ENCODE assay signal across 8 cellular contexts in genomic region chr9:35829084-35829763, GRCh38. TPM values are rescaled to one million over a fixed set of nuclear protein-coding genes. Genes with fewer than 3 reads are reported as not detected.
DNase-seq lines count a peak whose midpoint lies in the region; ATAC-seq, FAIRE-seq and TF ChIP-seq lines count a peak whose summit lies in the region.

Gene TMEM8B, plus strand, starts transcription at chr9:35829228. Its CDS starts 220 bp downstream, at chr9:35829448.

- no peaks in the 10 kb centered on the region for H3K79me2 ChIP-seq in astrocyte (ENCODE audit: insufficient read depth, low read length)

- H3K9me3 Mint-ChIP-seq in astrocyte (ENCODE audit: unreplicated experiment), result no peaks in the 10 kb centered on the region

- intact Hi-C loops in aorta (cut with DNase I), result loop anchor here in 1 of 2 donors (5.0 kb wide), 2 partner anchors 37 to 53 kb away; partner anchors contain the start of gene NPR2

- peak within 1 kb of the TSS; percentile 91 for H3K9ac ChIP-seq in astrocyte (ENCODE audit: low read length)

- peaks cover 10% of the 10 kb centered on the region for H3K4me1 Mint-ChIP-seq in astrocyte (ENCODE audit: low read depth, unreplicated experiment)

- H3K27ac ChIP-seq in astrocyte (ENCODE audit: low read depth, low read length), result peak within 1 kb of the TSS; percentile 73
- peak within 1 kb of the TSS; percentile 66 to 87 for H3K27ac ChIP-seq in aorta (ENCODE audit: low read depth in 1 of 2, low read length in 2 of 2)

- peaks cover 8% of the 10 kb centered on the region for H3K27me3 Mint-ChIP-seq in astrocyte (ENCODE audit: low read depth, unreplicated experiment)

- in situ Hi-C loops in GM13976 (cut with MboI; ENCODE audit: low sequenced_read_pairs, unreplicated experiment), result loop anchor here (10.0 kb wide), 1 partner anchor 56 kb away; no protein-coding TSS in a partner anchor

- peak within 1 kb of the TSS; percentile 100 for H3K4me2 ChIP-seq in astrocyte (ENCODE audit: low read length)

- no peaks in the 10 kb centered on the region for H3K9me3 ChIP-seq in astrocyte (ENCODE audit: insufficient read depth, low read depth, low read length)
- H3K9me3 ChIP-seq in aorta (ENCODE audit: control insufficient read depth, low read length), result no peaks in the 10 kb centered on the region

- H2AFZ ChIP-seq in astrocyte (ENCODE audit: low read depth, low read length), result peak within 1 kb of the TSS; percentile 100

- H3K4me1 ChIP-seq in astrocyte (ENCODE audit: insufficient read depth, low read length), result peaks cover 16% of the 10 kb centered on the region
- H3K4me1 ChIP-seq in aorta (ENCODE audit: control insufficient read depth in 1 of 2, insufficient read depth in 2 of 2, low read length in 2 of 2), result peaks cover 0 to 5% of the 10 kb centered on the region in 2 donors

- H3K36me3 ChIP-seq in astrocyte (ENCODE audit: insufficient read depth, low read length) (no peaks in the 10 kb centered on the region), aorta (ENCODE audit: control insufficient read depth in 1 of 2, insufficient read depth in 2 of 2, low read length in 1 of 2) (no peaks in the 10 kb centered on the region)

- H3K27me3 ChIP-seq in astrocyte (ENCODE audit: insufficient read depth, low read length), result no peaks in the 10 kb centered on the region
- no peaks in the 10 kb centered on the region for H3K27me3 ChIP-seq in aorta (ENCODE audit: control insufficient read depth in 1 of 2, insufficient read depth in 2 of 2, low read length in 1 of 2)

- peak within 1 kb of the TSS; percentile 90 for H3K4me3 Mint-ChIP-seq in astrocyte (ENCODE audit: unreplicated experiment)

- no peak for TF ChIP-seq CTCF in GM13976 (IDR thresholded peaks at IDR 0.05; ENCODE audit: borderline replicate concordance, control extremely low read depth, extremely low read depth, insufficient read depth, missing control alignments)
- no peak for TF ChIP-seq CTCF in astrocyte (IDR thresholded peaks at IDR 0.05; ENCODE audit: insufficient read depth, low read depth, low read length)

- DNase-seq in GM13976 (ENCODE audit: low spot score) (peak; percentile 96), NCI-H187 treated with DMSO at 0.1 percent for 48 hours (lab: John Stamatoyannopoulos, UW) (peak; percentile 46), T-helper 22 cell (ENCODE audit: low read depth) (peak; percentile 90), astrocyte (ENCODE audit: low read depth) (peak; percentile 78), hippocampal formation (lab: John Stamatoyannopoulos, UW) (peak; percentile 89 to 91), renal cortical epithelial cell (ENCODE audit: low read depth) (peak; percentile 81), aorta (peak; percentile 98)

- peak within 1 kb of the TSS; percentile 86 for H3K27ac Mint-ChIP-seq in astrocyte (ENCODE audit: unreplicated experiment)

- ATAC-seq in HG02938 (IDR thresholded peaks at IDR 0.05; ENCODE audit: unreplicated experiment) (peak; percentile 62), aorta (ENCODE audit: low FRiP score) (peak; percentile 92)

- H4K20me1 ChIP-seq in astrocyte (ENCODE audit: insufficient read depth, low read length), result no peaks in the 10 kb centered on the region

- 1 to 4% methylated on average over 20 to 53 of the region's 53 CpGs for WGBS in aorta, 2 donors

- H3K36me3 Mint-ChIP-seq in astrocyte (ENCODE audit: low read depth, unreplicated experiment), result peaks cover 6% of the 10 kb centered on the region

- FAIRE-seq in astrocyte (lab: Jason Lieb, UNC), result no peak

- peak within 1 kb of the TSS; percentile 83 for H3K4me3 ChIP-seq in astrocyte (ENCODE audit: insufficient read depth, low read depth, low read length)
- peak within 1 kb of the TSS; percentile 45 to 46 for H3K4me3 ChIP-seq in aorta (ENCODE audit: low read length in 2 of 2)

RNA-seq across cellular contexts. Expression of gene TMEM8B, which starts in this region (rescaled TPM):
- total RNA-seq in astrocyte (8.6 and 8.9 TPM in 2 replicates), renal cortical epithelial cell (0.69 and 9.4 TPM in 2 replicates), aorta (10 to 100 TPM; 16.3 to 20.8 TPM)
- 10 to 100 TPM in 1 of 2 donors, 1 to 10 TPM in 1; 6.8 to 31.2 TPM for polyA plus RNA-seq in aorta

Comparison
In these comparisons a context has a peak if more than half of its experiments do, and no peak if none do; other contexts are left out.
1. Peak in every context shown above with its lines: DNase-seq, ATAC-seq, H3K4me3 ChIP-seq and H3K27ac ChIP-seq.
2. DNase-seq: peak in every context shown above with its lines; median percentile 98 in aorta; 96 in GM13976; 90 in T-helper 22 cell; 90 in hippocampal formation; 81 in renal cortical epithelial cell; 78 in astrocyte; 46 in NCI-H187 treated with DMSO at 0.1 percent for 48 hours.